8 cellular contexts compared by ENCODE assay signal in genomic region chrX:153926863-153927685, GRCh38. TPM values are rescaled to one million over a fixed set of nuclear protein-coding genes. Genes with fewer than 3 reads are reported as not detected.
DNase-seq lines count a peak whose midpoint lies in the region; ATAC-seq and TF ChIP-seq lines count a peak whose summit lies in the region.

No MANE protein-coding gene starts in this region.

- H3K27me3 ChIP-seq in A673 (replicated peaks; ENCODE audit: insufficient read depth, low read depth, low read length, poor library complexity): no peaks in the 10 kb centered on the region
- no peaks in the 10 kb centered on the region for H3K27me3 ChIP-seq in PC-9 (ENCODE audit: insufficient read depth, low read depth)
- no peaks in the 10 kb centered on the region for H3K27me3 ChIP-seq in gastroesophageal sphincter
- no peaks in the 10 kb centered on the region for H3K27me3 ChIP-seq in prostate gland (replicated peaks; ENCODE audit: insufficient read depth)
- no peaks in the 10 kb centered on the region for H3K27me3 ChIP-seq in vagina

- peak overlapping the region; percentile 80 for H2AFZ ChIP-seq in PC-9

- no peaks in the 10 kb centered on the region for H3K79me2 ChIP-seq in PC-9 (ENCODE audit: low read depth)

- TF ChIP-seq POLR2A in gastroesophageal sphincter (IDR thresholded peaks at IDR 0.05) (no peak), prostate gland (IDR thresholded peaks at IDR 0.05) (no peak), vagina (IDR thresholded peaks at IDR 0.05) (no peak)

- H3K36me3 Mint-ChIP-seq in activated T-helper 1 cell treated with anti-CD3 and anti-CD28 coated beads, Interleukin-12 subunit alpha, Interleukin-12 subunit beta, Interleukin-2, Interleukin-4 antibody, amounts not matched to agents 30 ng/mL and 10 ng/mL and 1 ng/mL, durations not matched to agents 14 hours and 24 hours and 36 hours (ENCODE audit: low read depth): peaks cover 10% of the 10 kb centered on the region

- no peaks in the 10 kb centered on the region for H3K27me3 Mint-ChIP-seq in activated T-helper 1 cell treated with anti-CD3 and anti-CD28 coated beads, Interleukin-12 subunit alpha, Interleukin-12 subunit beta, Interleukin-2, Interleukin-4 antibody, amounts not matched to agents 30 ng/mL and 10 ng/mL and 1 ng/mL, durations not matched to agents 14 hours and 24 hours and 36 hours (ENCODE audit: insufficient read depth)

- DNase-seq in A673 (ENCODE audit: low spot score) (peak; percentile 86), PC-9 (peak in 1 of 2 experiments; percentile 41), prostate gland (ENCODE audit: low spot score) (no peak), vagina (ENCODE audit: extremely low spot score in 2 of 2) (no peak)
- peak; percentile 71 for DNase-seq in activated T-helper 1 cell treated with anti-CD3 and anti-CD28 coated beads, Interleukin-12 subunit alpha, Interleukin-12 subunit beta, Interleukin-2, Interleukin-4 antibody, amounts not matched to agents 30 ng/mL and 10 ng/mL and 1 ng/mL, durations not matched to agents 14 hours and 24 hours and 36 hours (ENCODE audit: low spot score)

- ATAC-seq in GM19023 (IDR thresholded peaks at IDR 0.05; ENCODE audit: unreplicated experiment): peak; percentile 39
- ATAC-seq in HG03521 (IDR thresholded peaks at IDR 0.05; ENCODE audit: unreplicated experiment): peak; percentile 34
- no peak for ATAC-seq in gastroesophageal sphincter

- H3K4me1 Mint-ChIP-seq in activated T-helper 1 cell treated with anti-CD3 and anti-CD28 coated beads, Interleukin-12 subunit alpha, Interleukin-12 subunit beta, Interleukin-2, Interleukin-4 antibody, amounts not matched to agents 30 ng/mL and 10 ng/mL and 1 ng/mL, durations not matched to agents 14 hours and 24 hours and 36 hours (ENCODE audit: low read depth): peaks cover 33% of the 10 kb centered on the region

- H3K9me2 ChIP-seq in PC-9 (ENCODE audit: insufficient read depth): no peaks in the 10 kb centered on the region

- POLR2A ChIA-PET in A673 (lab: Charles Lee; ENCODE audit: low non-redundant PET): no interaction called here
- POLR2A ChIA-PET in PC-9 (lab: Charles Lee; ENCODE audit: unreplicated experiment): interaction anchor here (0.7 kb wide), 2 partner anchors 9 kb away, joined by 5 read pairs; no protein-coding TSS in a partner anchor

- no peaks in the 10 kb centered on the region for H3K9me3 ChIP-seq in A673 (ENCODE audit: low read depth, low read length, poor library complexity, severe bottlenecking)
- H3K9me3 ChIP-seq in PC-9 (ENCODE audit: insufficient read depth, low read depth): no peaks in the 10 kb centered on the region
- no peaks in the 10 kb centered on the region for H3K9me3 ChIP-seq in gastroesophageal sphincter
- no peaks in the 10 kb centered on the region for H3K9me3 ChIP-seq in prostate gland
- H3K9me3 ChIP-seq in vagina: no peaks in the 10 kb centered on the region

- no peak for TF ChIP-seq EP300 in gastroesophageal sphincter (IDR thresholded peaks at IDR 0.05)

- 39% methylated on average over 13 of the region's 32 CpGs; no CpG with 5 or more reads in 1 of the 2 donors for WGBS in gastroesophageal sphincter (ENCODE audit: low coverage in 1 of 2), 2 donors
- 7% methylated on average over 12 of the region's 32 CpGs for WGBS in prostate gland

- H3K36me3 ChIP-seq in A673 (ENCODE audit: insufficient read depth, low read length, poor library complexity, severe bottlenecking): no peaks in the 10 kb centered on the region
- no peaks in the 10 kb centered on the region for H3K36me3 ChIP-seq in PC-9 (ENCODE audit: low read depth)
- H3K36me3 ChIP-seq in gastroesophageal sphincter: peaks cover 0 to 27% of the 10 kb centered on the region in 2 donors
- H3K36me3 ChIP-seq in prostate gland: no peaks in the 10 kb centered on the region
- H3K36me3 ChIP-seq in vagina: no peaks in the 10 kb centered on the region

- H3K27ac Mint-ChIP-seq in activated T-helper 1 cell treated with anti-CD3 and anti-CD28 coated beads, Interleukin-12 subunit alpha, Interleukin-12 subunit beta, Interleukin-2, Interleukin-4 antibody, amounts not matched to agents 30 ng/mL and 10 ng/mL and 1 ng/mL, durations not matched to agents 14 hours and 24 hours and 36 hours: peak overlapping the region; percentile 97

- peaks cover 18% of the 10 kb centered on the region; the same call in 1 of the 2 replicates for H3F3A ChIP-seq in PC-9 (ENCODE audit: insufficient read depth, low read depth)

- intact Hi-C loops in A673 (cut with micrococcal nuclease; ENCODE audit: unreplicated experiment): no loop called here
- intact Hi-C loops in PC-9 (cut with micrococcal nuclease; ENCODE audit: unreplicated experiment): no loop called here
- intact Hi-C loops in activated T-helper 1 cell treated with anti-CD3 and anti-CD28 coated beads, Interleukin-12 subunit alpha, Interleukin-12 subunit beta, Interleukin-2, Interleukin-4 antibody, amounts not matched to agents 30 ng/mL and 10 ng/mL and 1 ng/mL, durations not matched to agents 14 hours and 24 hours and 36 hours (cut with micrococcal nuclease): loop anchor here (1.0 to 10.0 kb wide), 8 partner anchors 8 to 550 kb away; partner anchors contain the start of genes ABCD1, BCAP31, IRAK1 and LAGE3
- intact Hi-C loops in prostate gland (cut with DNase I): no loop called here
- intact Hi-C loops in vagina (cut with DNase I): loop anchor here (10.0 kb wide), 1 partner anchor 142 kb away; the partner anchor contains the start of gene SRPK3

- no peaks in the 10 kb centered on the region for H3K9me3 Mint-ChIP-seq in activated T-helper 1 cell treated with anti-CD3 and anti-CD28 coated beads, Interleukin-12 subunit alpha, Interleukin-12 subunit beta, Interleukin-2, Interleukin-4 antibody, amounts not matched to agents 30 ng/mL and 10 ng/mL and 1 ng/mL, durations not matched to agents 14 hours and 24 hours and 36 hours

- H4K20me1 ChIP-seq in PC-9 (ENCODE audit: insufficient read depth): no peaks in the 10 kb centered on the region

- peaks cover 20% of the 10 kb centered on the region for H3K4me1 ChIP-seq in A673 (ENCODE audit: insufficient read depth, low read length, poor library complexity, severe bottlenecking)
- H3K4me1 ChIP-seq in PC-9 (replicated peaks; ENCODE audit: insufficient read depth): peaks cover 17% of the 10 kb centered on the region; the same call in 1 of the 2 replicates
- peaks cover 0 to 67% (median 19%) of the 10 kb centered on the region in 3 donors for H3K4me1 ChIP-seq in gastroesophageal sphincter
- H3K4me1 ChIP-seq in prostate gland (replicated peaks): no peaks in the 10 kb centered on the region
- peaks cover 42% of the 10 kb centered on the region for H3K4me1 ChIP-seq in vagina

- H3K4me3 ChIP-seq in A673 (ENCODE audit: low read depth, low read length, poor library complexity, severe bottlenecking) (peak overlapping the region; percentile 58), PC-9 (peak overlapping the region; percentile 86), gastroesophageal sphincter (peak overlapping the region; percentile 62 to 69), prostate gland (peak overlapping the region; percentile 39 to 45), vagina (peak overlapping the region; percentile 57 to 64)

- no peak for TF ChIP-seq CTCF in A673 (conservative IDR thresholded peaks at IDR 0.05; ENCODE audit: low read depth, low read length)
- no peak for TF ChIP-seq CTCF in PC-9 (conservative IDR thresholded peaks at IDR 0.05)
- TF ChIP-seq CTCF in gastroesophageal sphincter (IDR thresholded peaks at IDR 0.05): no peak
- no peak for TF ChIP-seq CTCF in prostate gland (IDR thresholded peaks at IDR 0.05)
- TF ChIP-seq CTCF in vagina (IDR thresholded peaks at IDR 0.05): no peak

- H3K4me2 ChIP-seq in PC-9: peak overlapping the region; percentile 98

- CTCF ChIA-PET in A673 (lab: Charles Lee): interaction anchor here (1.0 kb wide), 1 partner anchor 447 kb away, joined by 3 read pairs; no protein-coding TSS in a partner anchor
- CTCF ChIA-PET in PC-9 (lab: Charles Lee): interaction anchor here (0.8 to 1.0 kb wide), 3 partner anchors 15 to 811 kb away, joined by 3 to 8 read pairs (median 6); no protein-coding TSS in a partner anchor

- H3K27ac ChIP-seq in A673 (ENCODE audit: low read depth, low read length, poor library complexity, severe bottlenecking): peak overlapping the region; percentile 94
- H3K27ac ChIP-seq in PC-9: peak overlapping the region; percentile 86
- peak overlapping the region; percentile 88 to 96 (median 91) for H3K27ac ChIP-seq in gastroesophageal sphincter
- H3K27ac ChIP-seq in prostate gland: peak overlapping the region; percentile 88 to 91
- H3K27ac ChIP-seq in vagina: peak overlapping the region; percentile 90

- peak overlapping the region; percentile 91 for H3K4me3 Mint-ChIP-seq in activated T-helper 1 cell treated with anti-CD3 and anti-CD28 coated beads, Interleukin-12 subunit alpha, Interleukin-12 subunit beta, Interleukin-2, Interleukin-4 antibody, amounts not matched to agents 30 ng/mL and 10 ng/mL and 1 ng/mL, durations not matched to agents 14 hours and 24 hours and 36 hours

- BruUV-seq in A673 (replicated peaks; lab: Mats Ljungman, UMichigan) (no TSS peak), PC-9 (replicated peaks; lab: Mats Ljungman, UMichigan) (no TSS peak)

RNA-seq across cellular contexts. Expression of gene ARHGAP4, which starts 1.0 kb away (rescaled TPM):
- 43.0 and 45.7 TPM in 2 replicates for total RNA-seq in A673 (2021)
- 47.0 and 86.0 TPM in 2 replicates for total RNA-seq in PC-9 (2021)
- 128 TPM in 2 replicates for total RNA-seq in activated T-helper 1 cell treated with anti-CD3 and anti-CD28 coated beads, Interleukin-12 subunit alpha, Interleukin-12 subunit beta, Interleukin-2, Interleukin-4 antibody, amounts not matched to agents 30 ng/mL and 10 ng/mL and 1 ng/mL, durations not matched to agents 14 hours and 24 hours and 36 hours
- total RNA-seq in gastroesophageal sphincter: 10 to 100 TPM; 10.9 to 26.0 (median 18.1) TPM
- 10 to 100 TPM; 11.9 to 41.1 TPM for total RNA-seq in prostate gland
- total RNA-seq in vagina: 36.6 TPM

RNA-seq across cellular contexts. Expression of gene NAA10, which starts 7.8 kb away (rescaled TPM):
- 136 and 140 TPM in 2 replicates for total RNA-seq in A673 (2021)
- 181 and 189 TPM in 2 replicates for total RNA-seq in PC-9 (2021)
- 150 and 156 TPM in 2 replicates for total RNA-seq in activated T-helper 1 cell treated with anti-CD3 and anti-CD28 coated beads, Interleukin-12 subunit alpha, Interleukin-12 subunit beta, Interleukin-2, Interleukin-4 antibody, amounts not matched to agents 30 ng/mL and 10 ng/mL and 1 ng/mL, durations not matched to agents 14 hours and 24 hours and 36 hours
- 100 to 1,000 TPM in 1 of 4 donors, 10 to 100 TPM in 3; 68.3 to 103 (median 89.2) TPM for total RNA-seq in gastroesophageal sphincter
- total RNA-seq in prostate gland: 10 to 100 TPM; 47.5 to 64.9 TPM
- total RNA-seq in vagina: 66.8 TPM

RNA-seq across cellular contexts. Expression of gene RENBP, which starts 17.4 kb away (rescaled TPM):
- total RNA-seq in A673 (2021): 3.4 and 5.7 TPM in 2 replicates
- total RNA-seq in PC-9 (2021): 6.8 and 6.9 TPM in 2 replicates
- 12.8 and 14.0 TPM in 2 replicates for total RNA-seq in activated T-helper 1 cell treated with anti-CD3 and anti-CD28 coated beads, Interleukin-12 subunit alpha, Interleukin-12 subunit beta, Interleukin-2, Interleukin-4 antibody, amounts not matched to agents 30 ng/mL and 10 ng/mL and 1 ng/mL, durations not matched to agents 14 hours and 24 hours and 36 hours
- total RNA-seq in gastroesophageal sphincter: 10 to 100 TPM in 3 of 4 donors, 1 to 10 TPM in 1; 8.1 to 15.0 (median 12.5) TPM
- 1 to 10 TPM; 2.4 to 4.4 TPM for total RNA-seq in prostate gland
- 4.2 TPM for total RNA-seq in vagina

RNA-seq across cellular contexts. Expression of gene AVPR2, which starts 22.6 kb away (rescaled TPM):
- total RNA-seq in A673 (2021): not detected in 2 replicates
- total RNA-seq in PC-9 (2021): 3.2 and 3.8 TPM in 2 replicates
- not detected in 2 replicates for total RNA-seq in activated T-helper 1 cell treated with anti-CD3 and anti-CD28 coated beads, Interleukin-12 subunit alpha, Interleukin-12 subunit beta, Interleukin-2, Interleukin-4 antibody, amounts not matched to agents 30 ng/mL and 10 ng/mL and 1 ng/mL, durations not matched to agents 14 hours and 24 hours and 36 hours
- total RNA-seq in gastroesophageal sphincter: 1 to 10 TPM in 3 of 4 donors, under 1 TPM in 1; 0.81 to 7.9 (median 3.8) TPM
- total RNA-seq in prostate gland: 1 to 10 TPM in 1 of 2 donors, under 1 TPM in 1; 0.41 to 2.5 TPM
- 4.9 TPM for total RNA-seq in vagina

RNA-seq across cellular contexts. Expression of gene L1CAM, which starts 41.1 kb away (rescaled TPM):
- 0.64 and 0.87 TPM in 2 replicates for total RNA-seq in A673 (2021)
- 68.8 and 79.0 TPM in 2 replicates for total RNA-seq in PC-9 (2021)
- total RNA-seq in activated T-helper 1 cell treated with anti-CD3 and anti-CD28 coated beads, Interleukin-12 subunit alpha, Interleukin-12 subunit beta, Interleukin-2, Interleukin-4 antibody, amounts not matched to agents 30 ng/mL and 10 ng/mL and 1 ng/mL, durations not matched to agents 14 hours and 24 hours and 36 hours: 1.7 and 3.3 TPM in 2 replicates
- total RNA-seq in gastroesophageal sphincter: 10 to 100 TPM; 16.2 to 53.3 (median 26.7) TPM
- total RNA-seq in prostate gland: 10 to 100 TPM in 1 of 2 donors, under 1 TPM in 1; 0.73 to 18.0 TPM
- 9.6 TPM for total RNA-seq in vagina

Comparison
In these comparisons a context has a peak if more than half of its experiments do, and no peak if none do; other contexts are left out.
1. DNase-seq: peak in A673 (single experiment) and activated T-helper 1 cell treated with anti-CD3 and anti-CD28 coated beads, Interleukin-12 subunit alpha, Interleukin-12 subunit beta, Interleukin-2, Interleukin-4 antibody, amounts not matched to agents 30 ng/mL and 10 ng/mL and 1 ng/mL, durations not matched to agents 14 hours and 24 hours and 36 hours (single experiment); none in prostate gland (single experiment) and vagina (0 of 2).
2. intact Hi-C loops: an anchor here in activated T-helper 1 cell treated with anti-CD3 and anti-CD28 coated beads, Interleukin-12 subunit alpha, Interleukin-12 subunit beta, Interleukin-2, Interleukin-4 antibody, amounts not matched to agents 30 ng/mL and 10 ng/mL and 1 ng/mL, durations not matched to agents 14 hours and 24 hours and 36 hours (1.0 to 10.0 kb wide) and vagina (10.0 kb wide); none called in A673, PC-9 and prostate gland.
3. Peak in every context shown above with its lines, with median percentiles within 50 percentile points of each other: H3K27ac ChIP-seq and H3K4me3 ChIP-seq.